8 cellular contexts compared by ENCODE assay signal in the genomic region with DNA sequence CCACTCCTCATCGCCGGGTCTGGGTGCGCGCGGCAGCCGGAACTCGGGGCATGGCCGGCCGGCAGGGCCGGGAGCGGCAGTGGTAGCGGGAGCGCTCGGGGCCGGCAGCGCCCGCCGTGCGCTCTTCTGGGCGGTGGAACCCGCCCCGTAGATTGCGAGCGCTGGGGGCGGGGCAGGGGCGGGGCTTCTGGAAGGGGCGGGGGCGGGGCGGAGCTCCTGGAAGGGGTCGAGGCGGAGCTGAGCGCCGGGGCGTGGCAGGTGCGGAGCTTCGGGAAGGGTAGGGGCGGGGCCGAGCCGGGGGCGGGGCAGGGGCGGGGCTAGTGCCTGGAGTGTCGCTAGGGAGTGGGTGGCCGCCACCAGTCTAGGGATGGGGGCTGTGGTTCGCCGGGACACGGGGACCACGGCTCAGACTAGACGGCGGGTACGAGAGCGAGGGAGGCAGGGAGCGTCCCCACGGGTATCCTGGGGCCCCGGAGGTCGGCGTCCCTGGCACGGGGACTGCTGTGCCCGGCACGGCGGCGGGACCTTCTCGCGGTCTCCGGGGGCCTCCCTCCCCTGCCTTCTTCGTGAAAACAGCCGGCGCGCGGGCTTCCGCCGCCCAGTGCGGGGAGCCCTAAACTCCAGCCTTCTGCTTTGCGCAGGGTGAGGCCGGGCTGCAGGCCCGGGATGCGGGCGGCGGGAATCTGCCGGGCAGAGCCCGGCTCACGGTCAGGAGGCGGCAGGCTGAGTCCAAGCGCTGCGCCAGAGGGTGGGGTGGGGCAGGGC. TPM values are rescaled to one million over a fixed set of nuclear protein-coding genes. Genes with fewer than 3 reads are reported as not detected.
DNase-seq lines count a peak whose midpoint lies in the region; ATAC-seq and TF ChIP-seq lines count a peak whose summit lies in the region.

A gene (minus strand): TSS at position 128 of the 765 bp plus-strand sequence. CDS start 117 bp downstream, at position 11.

- peak within 1 kb of the TSS; percentile 58 for H3K4me3 ChIP-seq in A673 (ENCODE audit: low read depth, low read length, poor library complexity, severe bottlenecking)
- H3K4me3 ChIP-seq in coronary artery, result peak within 1 kb of the TSS; percentile 89

- H3K4me3 Mint-ChIP-seq in activated CD4-positive, alpha-beta T cell treated with anti-CD3 and anti-CD28 coated beads, Interleukin-2, amount 10 ng/mL, durations not matched to agents 24 days and 14 days, result peak within 1 kb of the TSS; percentile 91

- peaks cover 46% of the 10 kb centered on the region for H3K27me3 Mint-ChIP-seq in activated CD4-positive, alpha-beta T cell treated with anti-CD3 and anti-CD28 coated beads, Interleukin-2, amount 10 ng/mL, durations not matched to agents 24 days and 14 days

- no peaks in the 10 kb centered on the region for H3K36me3 ChIP-seq in A673 (ENCODE audit: insufficient read depth, low read length, poor library complexity, severe bottlenecking)

- TF ChIP-seq CTCF in A673 (conservative IDR thresholded peaks at IDR 0.05; ENCODE audit: low read depth, low read length) (no peak), coronary artery (IDR thresholded peaks at IDR 0.05) (no peak)

- no TSS peak for BruUV-seq in A673 (replicated peaks; lab: Mats Ljungman, UMichigan)

- peaks cover 6% of the 10 kb centered on the region for H3K4me1 ChIP-seq in A673 (ENCODE audit: insufficient read depth, low read length, poor library complexity, severe bottlenecking)

- H3K9me3 ChIP-seq in A673 (ENCODE audit: low read depth, low read length, poor library complexity, severe bottlenecking), result peaks cover 5% of the 10 kb centered on the region

- POLR2A ChIA-PET in A673 (lab: Charles Lee; ENCODE audit: low non-redundant PET), result no interaction called here

- peaks cover 5% of the 10 kb centered on the region for H3K4me1 Mint-ChIP-seq in activated CD4-positive, alpha-beta T cell treated with anti-CD3 and anti-CD28 coated beads, Interleukin-2, amount 10 ng/mL, durations not matched to agents 24 days and 14 days

- peaks cover 11% of the 10 kb centered on the region for H3K27me3 ChIP-seq in A673 (replicated peaks; ENCODE audit: insufficient read depth, low read depth, low read length, poor library complexity)

- ATAC-seq in GM18511 (IDR thresholded peaks at IDR 0.05; ENCODE audit: unreplicated experiment), result peak; percentile 75
- peak; percentile 67 for ATAC-seq in HG02981 (IDR thresholded peaks at IDR 0.05; ENCODE audit: unreplicated experiment)
- ATAC-seq in left lobe of liver, result peak; percentile 92

- DNase-seq in A673 (ENCODE audit: low spot score) (peak; percentile 91), NCI-H2196 treated with DMSO at 0.1 percent for 48 hours (lab: John Stamatoyannopoulos, UW; ENCODE audit: unreplicated experiment) (peak; percentile 42), coronary artery (ENCODE audit: low spot score) (peak; percentile 95), left lobe of liver (ENCODE audit: low spot score) (peak; percentile 86)
- DNase-seq in activated CD4-positive, alpha-beta T cell treated with anti-CD3 and anti-CD28 coated beads, Interleukin-2, amount 10 ng/mL, durations not matched to agents 24 days and 14 days, result peak; percentile 94
- DNase-seq in stimulated activated CD4-positive, alpha-beta T cell treated with anti-CD3 and anti-CD28 coated beads, Interleukin-1b, Interleukin-23, amount 100 ng/mL, for 4 hours (ENCODE audit: low read depth in 2 of 2), result peak; percentile 88 to 92

- CTCF ChIA-PET in A673 (lab: Charles Lee), result interaction anchor here (0.6 kb wide), 1 partner anchor 146 kb away, joined by 4 read pairs; no protein-coding TSS in a partner anchor

- H3K27ac Mint-ChIP-seq in activated CD4-positive, alpha-beta T cell treated with anti-CD3 and anti-CD28 coated beads, Interleukin-2, amount 10 ng/mL, durations not matched to agents 24 days and 14 days, result peak within 1 kb of the TSS; percentile 82

- H3K27ac ChIP-seq in A673 (ENCODE audit: low read depth, low read length, poor library complexity, severe bottlenecking) (no peak within 1 kb of the TSS), coronary artery (peak within 1 kb of the TSS; percentile 74 to 88)

- H3K9me3 Mint-ChIP-seq in activated CD4-positive, alpha-beta T cell treated with anti-CD3 and anti-CD28 coated beads, Interleukin-2, amount 10 ng/mL, durations not matched to agents 24 days and 14 days, result no peaks in the 10 kb centered on the region

- intact Hi-C loops in A673 (cut with micrococcal nuclease; ENCODE audit: unreplicated experiment), result no loop called here
- intact Hi-C loops in activated CD4-positive, alpha-beta T cell treated with anti-CD3 and anti-CD28 coated beads, Interleukin-2, amount 10 ng/mL, durations not matched to agents 24 days and 14 days (cut with micrococcal nuclease), result loop anchor here (1.0 to 5.0 kb wide), 7 partner anchors 24 to 229 kb away; a partner anchor contains a TSS

- H3K36me3 Mint-ChIP-seq in activated CD4-positive, alpha-beta T cell treated with anti-CD3 and anti-CD28 coated beads, Interleukin-2, amount 10 ng/mL, durations not matched to agents 24 days and 14 days (ENCODE audit: low read depth), result no peaks in the 10 kb centered on the region

RNA-seq across cellular contexts. Expression of the gene that starts here (rescaled TPM):
- total RNA-seq in A673 (2021), result 16.5 and 20.0 TPM in 2 replicates
- 15.2 and 18.4 TPM in 2 replicates for total RNA-seq in activated CD4-positive, alpha-beta T cell treated with anti-CD3 and anti-CD28 coated beads, Interleukin-2, amount 10 ng/mL, durations not matched to agents 24 days and 14 days
- 3.3 TPM for total RNA-seq in left lobe of liver

Comparison
In these comparisons a context has a peak if more than half of its experiments do, and no peak if none do; other contexts are left out.
1. DNase-seq: peak in every context shown above with its lines; median percentile 95 in coronary artery; 94 in activated CD4-positive, alpha-beta T cell treated with anti-CD3 and anti-CD28 coated beads, Interleukin-2, amount 10 ng/mL, durations not matched to agents 24 days and 14 days; 91 in A673; 90 in stimulated activated CD4-positive, alpha-beta T cell treated with anti-CD3 and anti-CD28 coated beads, Interleukin-1b, Interleukin-23, amount 100 ng/mL, for 4 hours; 86 in left lobe of liver; 42 in NCI-H2196 treated with DMSO at 0.1 percent for 48 hours.